21 cellular contexts compared by ENCODE assay signal in the genomic region with DNA sequence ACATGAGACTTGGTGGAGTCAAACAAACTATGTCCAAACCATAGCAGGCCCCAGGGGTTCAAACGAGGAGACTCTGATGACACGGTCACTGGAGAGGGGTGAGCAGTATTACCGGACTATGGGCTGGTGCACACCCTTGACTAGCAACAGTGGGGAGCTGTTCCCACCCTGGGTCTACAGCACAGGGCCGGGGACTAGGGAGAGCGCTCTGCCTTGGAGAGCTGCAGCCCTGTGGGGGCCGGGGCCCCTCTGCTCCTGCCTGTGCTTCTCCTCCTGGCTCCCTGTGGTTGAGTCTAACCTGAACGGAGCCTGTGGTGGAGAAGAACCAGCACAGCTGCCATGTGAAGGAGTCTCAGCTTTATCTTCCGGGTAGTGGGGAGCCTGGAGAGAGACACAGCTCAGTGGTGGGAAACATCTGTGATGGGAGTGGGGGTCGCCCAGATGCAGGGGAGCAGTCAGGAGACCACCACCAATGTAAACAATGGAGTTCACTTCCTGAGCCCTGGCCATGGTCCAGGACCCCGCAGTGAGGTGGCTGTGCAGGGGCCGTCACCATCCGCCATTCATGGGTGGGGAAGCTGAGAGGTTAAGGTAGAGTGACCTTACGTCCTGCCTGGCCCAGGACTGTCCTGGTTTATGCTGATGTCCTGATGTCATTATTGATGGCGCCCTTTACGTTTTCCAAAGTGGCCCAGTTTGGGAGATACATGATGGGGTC.
DNase-seq lines count a peak whose midpoint lies in the region; ATAC-seq and TF ChIP-seq lines count a peak whose summit lies in the region.
"Had no signal": no experiment of that assay in that cellular context is flagged by ENCODE, and none has a peak within 500 bp of the region (broad histone marks: within the 10 kb centered on the region; RNA-seq: fewer than 3 reads in every experiment).

No MANE protein-coding gene starts in this region.

- CTCF ChIA-PET in GM10248 (lab: Yijun Ruan, JAX): no interaction called here
- CTCF ChIA-PET in activated CD8-positive, alpha-beta memory T cell treated with anti-CD3 and anti-CD28 coated beads, Interleukin-2, amount 10 ng/mL, durations not matched to agents 7 days and 5 days (lab: Charles Lee): no interaction called here

- peaks cover 3% of the 10 kb centered on the region for H3K27me3 Mint-ChIP-seq in activated CD8-positive, alpha-beta memory T cell treated with anti-CD3 and anti-CD28 coated beads, Interleukin-2, amount 10 ng/mL, durations not matched to agents 7 days and 5 days
- H3K27me3 Mint-ChIP-seq in progenitor cell of endocrine pancreas: peaks cover 13% of the 10 kb centered on the region

- H3K36me3 Mint-ChIP-seq in activated CD8-positive, alpha-beta memory T cell treated with anti-CD3 and anti-CD28 coated beads, Interleukin-2, amount 10 ng/mL, durations not matched to agents 7 days and 5 days: no peaks in the 10 kb centered on the region
- H3K36me3 Mint-ChIP-seq in progenitor cell of endocrine pancreas (ENCODE audit: insufficient read depth): no peaks in the 10 kb centered on the region
- H3K36me3 Mint-ChIP-seq: CD4-positive, alpha-beta memory T cell had no signal

- no peaks in the 10 kb centered on the region for H3K9me3 Mint-ChIP-seq in activated CD8-positive, alpha-beta memory T cell treated with anti-CD3 and anti-CD28 coated beads, Interleukin-2, amount 10 ng/mL, durations not matched to agents 7 days and 5 days (ENCODE audit: low read depth)
- no peaks in the 10 kb centered on the region for H3K9me3 Mint-ChIP-seq in progenitor cell of endocrine pancreas (ENCODE audit: low read depth)
- H3K9me3 Mint-ChIP-seq: CD4-positive, alpha-beta memory T cell had no signal

- DNase-seq in GM10248 (ENCODE audit: extremely low spot score): peak; percentile 6
- DNase-seq in activated CD8-positive, alpha-beta memory T cell treated with anti-CD3 and anti-CD28 coated beads, Interleukin-2, amount 10 ng/mL, durations not matched to agents 7 days and 5 days: peak; percentile 15
- peak; percentile 34 for DNase-seq in islet precursor cell
- no peak for DNase-seq in progenitor cell of endocrine pancreas (ENCODE audit: low spot score, unreplicated experiment)
- DNase-seq in HCEC 1CT: no peak
- no peak for DNase-seq in A172 (ENCODE audit: low spot score)
- no peak for DNase-seq in stimulated activated CD4-positive, alpha-beta T cell treated with anti-CD3 and anti-CD28 coated beads, Interleukin-4, amount 100 ng/mL, for 24 hours
- DNase-seq: ACHN; Caco-2; DMS 273 treated with DMSO at 0.1 percent for 48 hours; GM23248; KG1; NCI-H1092 treated with DMSO at 0.1 percent for 48 hours; NCI-H2029 treated with DMSO at 0.1 percent for 48 hours; NCI-H2171; NCI-H345; NCI-H524; NCI-H774; NK-92 treated with Interleukin-12 subunit alpha and Interleukin-12 subunit beta, amount 100 ng/mL, for 24 hours; SIG-M5 had no signal

- no peak for ATAC-seq in activated CD8-positive, alpha-beta memory T cell treated with anti-CD3 and anti-CD28 coated beads, Interleukin-2, amount 10 ng/mL, durations not matched to agents 7 days and 5 days

- no peak overlapping the region for H3K27ac Mint-ChIP-seq in activated CD8-positive, alpha-beta memory T cell treated with anti-CD3 and anti-CD28 coated beads, Interleukin-2, amount 10 ng/mL, durations not matched to agents 7 days and 5 days
- H3K27ac Mint-ChIP-seq in progenitor cell of endocrine pancreas: peak overlapping the region; percentile 35
- H3K27ac Mint-ChIP-seq: CD4-positive, alpha-beta memory T cell had no signal

- POLR2A ChIA-PET in GM10248 (lab: Yijun Ruan, JAX): no interaction called here

- no peak overlapping the region for H3K4me3 Mint-ChIP-seq in activated CD8-positive, alpha-beta memory T cell treated with anti-CD3 and anti-CD28 coated beads, Interleukin-2, amount 10 ng/mL, durations not matched to agents 7 days and 5 days
- no peak overlapping the region for H3K4me3 Mint-ChIP-seq in progenitor cell of endocrine pancreas (ENCODE audit: low read depth)
- H3K4me3 Mint-ChIP-seq: CD4-positive, alpha-beta memory T cell had no signal

- TF ChIP-seq CTCF in GM10248 (IDR thresholded peaks at IDR 0.05; ENCODE audit: control extremely low read depth, extremely low read depth, low read depth, missing control alignments): no peak
- no peak for TF ChIP-seq CTCF in progenitor cell of endocrine pancreas (IDR thresholded peaks at IDR 0.05; ENCODE audit: unreplicated experiment)

- H3K4me1 Mint-ChIP-seq in activated CD8-positive, alpha-beta memory T cell treated with anti-CD3 and anti-CD28 coated beads, Interleukin-2, amount 10 ng/mL, durations not matched to agents 7 days and 5 days: no peaks in the 10 kb centered on the region
- peaks cover 2% of the 10 kb centered on the region for H3K4me1 Mint-ChIP-seq in progenitor cell of endocrine pancreas (ENCODE audit: low read depth)
- H3K4me1 Mint-ChIP-seq: CD4-positive, alpha-beta memory T cell had no signal

Comparison
In these comparisons a context has a peak if more than half of its experiments do, and no peak if none do; other contexts are left out.
1. DNase-seq: peak in GM10248 (single experiment), activated CD8-positive, alpha-beta memory T cell treated with anti-CD3 and anti-CD28 coated beads, Interleukin-2, amount 10 ng/mL, durations not matched to agents 7 days and 5 days (single experiment) and islet precursor cell (single experiment); none in progenitor cell of endocrine pancreas (single experiment), HCEC 1CT (single experiment), A172 (single experiment) and stimulated activated CD4-positive, alpha-beta T cell treated with anti-CD3 and anti-CD28 coated beads, Interleukin-4, amount 100 ng/mL, for 24 hours (single experiment).